Comparison of ENCODE assay signal across 10 cellular contexts in the genomic region with DNA sequence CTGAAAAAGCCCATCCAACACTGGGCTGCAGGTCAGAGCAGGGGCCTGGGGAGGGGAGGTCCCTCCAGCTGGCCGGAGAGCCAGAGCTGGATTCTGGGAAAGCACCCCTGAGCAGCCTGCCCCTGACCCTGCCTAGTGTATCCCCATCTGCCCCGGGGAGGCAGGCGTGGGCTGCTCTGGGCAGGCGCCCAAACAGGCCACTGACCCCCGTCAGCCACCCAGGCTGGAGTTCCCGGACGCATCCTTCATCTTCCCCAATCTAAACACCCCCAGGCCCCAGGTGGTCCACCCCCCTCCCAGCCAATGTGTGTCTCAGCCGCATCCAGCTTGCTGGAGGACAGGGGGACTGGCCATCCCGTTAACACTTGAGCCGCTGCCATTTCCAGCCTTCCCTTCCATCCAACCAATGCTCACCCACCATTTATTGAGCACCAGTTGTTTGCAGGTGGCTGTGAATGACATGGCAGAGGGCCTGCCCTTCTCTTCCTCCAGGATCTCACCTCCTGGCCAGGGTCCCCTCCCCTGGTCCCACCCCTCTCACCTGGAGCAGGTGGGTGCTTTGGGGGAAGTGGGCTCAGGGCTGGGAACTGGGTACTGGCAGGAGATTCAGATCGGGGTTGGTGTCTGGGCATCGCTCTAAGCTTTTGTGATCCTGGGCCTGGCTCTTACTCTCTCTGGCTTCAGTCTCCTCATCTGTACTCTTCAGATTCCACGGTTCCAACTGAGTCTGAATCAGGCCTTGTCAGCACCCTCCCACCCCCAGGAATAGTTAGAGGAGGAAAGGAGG. TPM values are rescaled to one million over a fixed set of nuclear protein-coding genes. Genes with fewer than 3 reads are reported as not detected.
DNase-seq lines count a peak whose midpoint lies in the region; ATAC-seq and TF ChIP-seq lines count a peak whose summit lies in the region.
"Had no signal": no experiment of that assay in that cellular context is flagged by ENCODE, and none has a peak within 500 bp of the region (broad histone marks: within the 10 kb centered on the region; RNA-seq: fewer than 3 reads in every experiment).

No MANE protein-coding gene starts in this region.

- POLR2A ChIA-PET in CD4-positive, alpha-beta T cell (lab: Charles Lee) = no interaction called here
- POLR2A ChIA-PET in HEK293 (lab: Yijun Ruan, JAX) = no interaction called here
- POLR2A ChIA-PET in naive thymus-derived CD8-positive, alpha-beta T cell (lab: Charles Lee) = interaction anchor here (0.7 kb wide), 1 partner anchor 33 kb away, joined by 3 read pairs; no protein-coding TSS in a partner anchor

- H3K36me3 Mint-ChIP-seq in CD4-positive, alpha-beta T cell (ENCODE audit: low read depth) = peaks cover 4% of the 10 kb centered on the region
- no peaks in the 10 kb centered on the region for H3K36me3 Mint-ChIP-seq in brain
- H3K36me3 Mint-ChIP-seq in naive thymus-derived CD8-positive, alpha-beta T cell = no peaks in the 10 kb centered on the region

- peak overlapping the region; percentile 90 for H3K4me3 Mint-ChIP-seq in CD4-positive, alpha-beta T cell
- peak overlapping the region; percentile 78 to 86 (median 79) for H3K4me3 Mint-ChIP-seq in brain
- peak overlapping the region; percentile 73 to 89 (median 77) for H3K4me3 Mint-ChIP-seq in naive thymus-derived CD8-positive, alpha-beta T cell

- no peak for DNase-seq in CD4-positive, alpha-beta T cell
- no peak for DNase-seq in naive thymus-derived CD8-positive, alpha-beta T cell
- DNase-seq in psoas muscle = no peak
- no peak for DNase-seq in NCI-H524 treated with DMSO at 0.1 percent for 48 hours (lab: John Stamatoyannopoulos, UW)
- DNase-seq in SW480 (ENCODE audit: low spot score) = no peak
- no peak for DNase-seq in UCSD-AML1 (lab: John Stamatoyannopoulos, UW; ENCODE audit: unreplicated experiment)

- intact Hi-C loops in CD4-positive, alpha-beta T cell (cut with DNase I, micrococcal nuclease) = loop anchor here in 1 of 2 experiments (10.0 kb wide), 1 partner anchor 99 kb away; no protein-coding TSS in a partner anchor
- intact Hi-C loops in psoas muscle (cut with DNase I) = loop anchor here in 1 of 2 donors (10.0 kb wide), 1 partner anchor 99 kb away; no protein-coding TSS in a partner anchor

- H3K4me3 ChIP-seq in HEK293 (ENCODE audit: low read depth, low read length) = no peak overlapping the region
- H3K4me3 ChIP-seq in psoas muscle = no peak overlapping the region

- ATAC-seq in CD4-positive, alpha-beta T cell (ENCODE audit: poor library complexity) = no peak
- ATAC-seq in naive thymus-derived CD8-positive, alpha-beta T cell = no peak
- no peak for ATAC-seq in psoas muscle

- no peaks in the 10 kb centered on the region for H3K9me3 Mint-ChIP-seq in CD4-positive, alpha-beta T cell
- H3K9me3 Mint-ChIP-seq in brain = no peaks in the 10 kb centered on the region
- H3K9me3 Mint-ChIP-seq in naive thymus-derived CD8-positive, alpha-beta T cell = no peaks in the 10 kb centered on the region

- peak overlapping the region; percentile 79 for H3K27ac Mint-ChIP-seq in CD4-positive, alpha-beta T cell
- H3K27ac Mint-ChIP-seq in brain = peak overlapping the region in 3 of 5 experiments; percentile 63 to 88 (median 87)
- H3K27ac Mint-ChIP-seq in naive thymus-derived CD8-positive, alpha-beta T cell = peak overlapping the region in 9 of 10 donors; percentile 11 to 77 (median 39)

- CTCF ChIA-PET in CD4-positive, alpha-beta T cell (lab: Charles Lee) = no interaction called here
- CTCF ChIA-PET in HEK293 (lab: Yijun Ruan, JAX) = interaction anchor here (0.5 to 0.6 kb wide), 2 partner anchors 27 to 42 kb away, joined by 4 read pairs; no protein-coding TSS in a partner anchor

- H3K27ac ChIP-seq in CD4-positive, alpha-beta T cell (ENCODE audit: low read depth, low read length) = no peak overlapping the region
- no peak overlapping the region for H3K27ac ChIP-seq in HEK293 (ENCODE audit: extremely low read depth, low read depth, low read length)
- no peak overlapping the region for H3K27ac ChIP-seq in psoas muscle
- H3K27ac ChIP-seq: KMS-11 had no signal

- H3K27me3 Mint-ChIP-seq in CD4-positive, alpha-beta T cell = no peaks in the 10 kb centered on the region
- peaks cover 33% of the 10 kb centered on the region for H3K27me3 Mint-ChIP-seq in brain
- peaks cover 0 to 2% (median 0%) of the 10 kb centered on the region in 5 donors for H3K27me3 Mint-ChIP-seq in naive thymus-derived CD8-positive, alpha-beta T cell

- no peaks in the 10 kb centered on the region for H3K27me3 ChIP-seq in CD4-positive, alpha-beta T cell (ENCODE audit: control insufficient read depth, insufficient read depth, low read length)
- H3K27me3 ChIP-seq in psoas muscle (ENCODE audit: insufficient read depth in 3 of 3, low read length in 2 of 3) = peaks cover 0 to 70% (median 25%) of the 10 kb centered on the region in 3 donors

- no peaks in the 10 kb centered on the region for H3K4me1 ChIP-seq in HEK293 (ENCODE audit: control insufficient read depth, insufficient read depth, low read length)
- H3K4me1 ChIP-seq in psoas muscle = no peaks in the 10 kb centered on the region

- H3K36me3 ChIP-seq in HEK293 (ENCODE audit: control insufficient read depth in 2 of 2, insufficient read depth in 1 of 2, low read length in 2 of 2) = no peaks in the 10 kb centered on the region
- no peaks in the 10 kb centered on the region for H3K36me3 ChIP-seq in psoas muscle (ENCODE audit: insufficient read depth in 1 of 2, low read depth in 1 of 2)

- TF ChIP-seq CTCF in CD4-positive, alpha-beta T cell (IDR thresholded peaks at IDR 0.05) = no peak
- no peak for TF ChIP-seq CTCF in HEK293 (tag by site-specific recombination; IDR thresholded peaks at IDR 0.05)
- TF ChIP-seq CTCF in brain (conservative IDR thresholded peaks at IDR 0.05) = no peak
- no peak for TF ChIP-seq CTCF in psoas muscle (IDR thresholded peaks at IDR 0.05)

- 28 to 33% (median 32%) methylated on average over 13 of the region's 13 CpGs for WGBS in psoas muscle, 3 donors

- peaks cover 42% of the 10 kb centered on the region for H3K4me1 Mint-ChIP-seq in CD4-positive, alpha-beta T cell (ENCODE audit: low read depth)
- peaks cover 8% of the 10 kb centered on the region for H3K4me1 Mint-ChIP-seq in brain
- H3K4me1 Mint-ChIP-seq in naive thymus-derived CD8-positive, alpha-beta T cell = peaks cover 7 to 43% (median 28%) of the 10 kb centered on the region in 4 donors

- H3K9me3 ChIP-seq in CD4-positive, alpha-beta T cell (ENCODE audit: control insufficient read depth, low read length) = no peaks in the 10 kb centered on the region
- H3K9me3 ChIP-seq in HEK293 (ENCODE audit: control insufficient read depth, insufficient read depth, low read depth, low read length) = no peaks in the 10 kb centered on the region
- no peaks in the 10 kb centered on the region for H3K9me3 ChIP-seq in psoas muscle
- H3K9me3 ChIP-seq: body of pancreas had no signal

TF ChIP-seq in HEK293, 187 proteins besides CTCF, POLR2A, EP300 and RAD21:
- TF ChIP-seq ZNF558 (tag by site-specific recombination; IDR thresholded peaks at IDR 0.05) (no peak), GLIS1 (tag by site-specific recombination; IDR thresholded peaks at IDR 0.05) (0 out of 2 replicates have a peak, but pooled peaks have one; percentile 16)

RNA-seq across cellular contexts. Expression of a gene that starts 0.7 kb away (rescaled TPM):
- total RNA-seq in CD4-positive, alpha-beta T cell = 10 to 100 TPM; 14.0 to 14.2 TPM
- polyA plus RNA-seq in brain (ENCODE audit: insufficient read depth, low read depth, low replicate concordance) = 44.6 TPM
- total RNA-seq in naive thymus-derived CD8-positive, alpha-beta T cell = 1 to 10 TPM; 2.8 to 4.1 TPM
- polyA plus RNA-seq in naive thymus-derived CD8-positive, alpha-beta T cell = 1 to 10 TPM in 1 of 3 donors, under 1 TPM in 2; 0.09 to 1.5 (median 0.48) TPM
- 1 to 10 TPM in 2 of 4 donors, under 1 TPM in 2; 0.49 to 2.4 (median 1.2) TPM for total RNA-seq in psoas muscle
- polyA plus RNA-seq in psoas muscle = under 1 TPM; 0.59 to 0.86 (median 0.69) TPM
